Comparison of ENCODE assay signal across 30 cellular contexts in genomic region chr16:1819611-1820010, GRCh38. TPM values are rescaled to one million over a fixed set of nuclear protein-coding genes. Genes with fewer than 3 reads are reported as not detected.
"Had no signal": no experiment of that assay in that cellular context is flagged by ENCODE, and none has a peak within 500 bp of the region (broad histone marks: within the 10 kb centered on the region; RNA-seq: fewer than 3 reads in every experiment).

No MANE protein-coding gene starts in this region.

- H3K27ac ChIP-seq: ascending aorta, cardiac muscle cell, SJCRH30, SK-N-MC had no signal

- DNase-seq: activated CD4-positive, alpha-beta memory T cell treated with anti-CD3 and anti-CD28 coated beads for 36 hours; activated CD4-positive, alpha-beta T cell treated with anti-CD3 and anti-CD28 coated beads for 4 hours; activated CD4-positive, alpha-beta T cell treated with anti-CD3 and anti-CD28 coated beads, Interleukin-2, amount 50 U/mL, for 1 hour; activated CD4-positive, CD25-positive, alpha-beta regulatory T cell treated with anti-CD3 and anti-CD28 coated beads, Interleukin-2, amount 50 U/mL, for 72 hours; activated effector memory CD4-positive, alpha-beta T cell treated with Interleukin-2 at 50 U/mL for 16 hours; activated T-cell treated with anti-CD3 and anti-CD28 coated beads, Interleukin-2, amount 50 U/mL, for 1 hour; amygdala; Karpas-422; KBM-7; NCI-H1105; NCI-H1436; NCI-H1694; NCI-H1930; NCI-H2081 treated with DMSO at 0.1 percent for 48 hours; NCI-H345; NCI-H524 treated with DMSO at 0.1 percent for 48 hours; SHP77; SJCRH30 had no signal

- ATAC-seq: Panc1 had no signal

- H3K9me3 Mint-ChIP-seq: activated CD4-positive, alpha-beta memory T cell treated with anti-CD3 and anti-CD28 coated beads for 36 hours; central memory CD8-positive, alpha-beta T cell; IgD-negative memory B cell; T-helper 2 cell treated with Interferon-gamma antibody and Interleukin-4, amounts not matched to agents 5 μg/mL and 100 μg/mL, for 36 hours had no signal

- H3K27me3 ChIP-seq: ascending aorta, cardiac muscle cell, SJCRH30 had no signal

- H3K4me3 Mint-ChIP-seq: activated CD4-positive, alpha-beta memory T cell treated with anti-CD3 and anti-CD28 coated beads for 36 hours; activated naive CD8-positive, alpha-beta T cell; central memory CD8-positive, alpha-beta T cell; T-helper 2 cell treated with Interferon-gamma antibody and Interleukin-4, amounts not matched to agents 5 μg/mL and 100 μg/mL, for 36 hours had no signal

- H3K27me3 Mint-ChIP-seq: activated CD4-positive, alpha-beta memory T cell treated with anti-CD3 and anti-CD28 coated beads for 36 hours; activated naive CD8-positive, alpha-beta T cell; central memory CD8-positive, alpha-beta T cell; IgD-negative memory B cell had no signal

- H3K4me3 ChIP-seq: ascending aorta, cardiac muscle cell, SJCRH30, SK-N-MC had no signal

- H3K36me3 Mint-ChIP-seq: activated naive CD8-positive, alpha-beta T cell had no signal

- H3K27ac Mint-ChIP-seq: activated CD4-positive, alpha-beta memory T cell treated with anti-CD3 and anti-CD28 coated beads for 36 hours; activated naive CD8-positive, alpha-beta T cell; IgD-negative memory B cell; T-helper 2 cell treated with Interferon-gamma antibody and Interleukin-4, amounts not matched to agents 5 μg/mL and 100 μg/mL, for 36 hours had no signal

RNA-seq across cellular contexts. Expression of gene IGFALS, which starts 26.1 kb away (rescaled TPM):
- total RNA-seq: activated CD4-positive, alpha-beta memory T cell treated with anti-CD3 and anti-CD28 coated beads for 36 hours; activated CD8-positive, alpha-beta memory T cell treated with anti-CD3 and anti-CD28 coated beads for 36 hours; ascending aorta; MCF 10A; NCI-H460; RPMI7951; SJCRH30 had no signal
